Comparison of ENCODE assay signal across 19 cellular contexts in the genomic region with DNA sequence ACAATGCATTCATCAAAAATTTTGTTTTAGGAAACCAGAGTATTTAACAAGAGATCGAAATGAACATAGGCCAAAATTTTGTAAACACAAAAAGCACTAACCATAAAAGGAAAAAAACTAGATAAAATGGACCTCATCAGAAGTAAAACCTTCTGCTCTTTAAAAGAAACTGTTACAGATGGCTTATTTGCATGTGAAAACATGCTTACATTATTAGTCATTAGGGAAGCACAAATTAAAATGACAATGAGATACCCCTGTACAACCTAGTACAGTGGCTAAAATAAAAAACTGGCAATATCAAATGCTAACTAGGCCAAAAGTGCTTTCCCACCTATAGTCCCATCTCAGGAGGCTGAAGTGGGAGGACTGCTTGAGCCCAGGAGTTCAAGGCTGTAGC. TPM values are rescaled to one million over a fixed set of nuclear protein-coding genes. Genes with fewer than 3 reads are reported as not detected.
DNase-seq lines count a peak whose midpoint lies in the region; ATAC-seq, FAIRE-seq and TF ChIP-seq lines count a peak whose summit lies in the region.
"Had no signal": no experiment of that assay in that cellular context is flagged by ENCODE, and none has a peak within 500 bp of the region (broad histone marks: within the 10 kb centered on the region; RNA-seq: fewer than 3 reads in every experiment).

No MANE protein-coding gene starts in this region.

- peak; percentile 31 for DNase-seq in GM12865 (ENCODE audit: low read depth)
- DNase-seq in RPMI7951 (ENCODE audit: low read depth): peak; percentile 9
- DNase-seq in stimulated activated effector memory CD8-positive, alpha-beta T cell treated with anti-CD3 and anti-CD28 coated beads, Interleukin-12 subunit alpha, Interleukin-12 subunit beta, amount 100 ng/mL, for 72 hours (ENCODE audit: low spot score in 2 of 2): no peak
- no peak for DNase-seq in CD1c-positive myeloid dendritic cell (ENCODE audit: extremely low spot score)
- no peak for DNase-seq in dorsolateral prefrontal cortex
- no peak for DNase-seq in NCI-H1105 (lab: John Stamatoyannopoulos, UW)
- DNase-seq in retina: no peak
- DNase-seq: activated CD4-positive, CD25-positive, alpha-beta regulatory T cell treated with anti-CD3 and anti-CD28 coated beads, Interleukin-2, amount 50 U/mL, for 72 hours; activated CD8-positive, alpha-beta memory T cell treated with anti-CD3 and anti-CD28 coated beads, Interleukin-2, amount 50 U/mL, for 48 hours; mesenchymal stem cell; NCI-H1417 treated with DMSO at 0.1 percent for 48 hours; right cardiac atrium; stimulated activated CD8-positive, alpha-beta memory T cell treated with anti-CD3 and anti-CD28 coated beads, Interleukin-4, amount 100 ng/mL, for 48 hours had no signal

- intact Hi-C loops in dorsolateral prefrontal cortex (cut with DNase I): no loop called here

- no peak overlapping the region for H3K4me3 Mint-ChIP-seq in stimulated activated effector memory CD8-positive, alpha-beta T cell treated with anti-CD3 and anti-CD28 coated beads, Interleukin-12 subunit alpha, Interleukin-12 subunit beta, amount 100 ng/mL, for 72 hours
- H3K4me3 Mint-ChIP-seq: activated naive CD8-positive, alpha-beta T cell; CD14-positive monocyte; neural progenitor cell; T-helper 1 cell treated with Interleukin-12 subunit alpha and Interleukin-12 subunit beta and Interleukin-4 antibody, amounts not matched to agents 30 μg/mL and 1 μg/mL, for 36 hours had no signal

- FAIRE-seq in endometrium (lab: Jason Lieb, UNC): peak; percentile 91

- H3K4me3 ChIP-seq in GM12865 (ENCODE audit: low read depth, low read length): no peak overlapping the region
- no peak overlapping the region for H3K4me3 ChIP-seq in dorsolateral prefrontal cortex
- H3K4me3 ChIP-seq: neural progenitor cell had no signal

- TF ChIP-seq CTCF in GM12865 (IDR thresholded peaks at IDR 0.05; ENCODE audit: insufficient read depth, low read depth, low read length, missing control alignments) (no peak), dorsolateral prefrontal cortex (IDR thresholded peaks at IDR 0.05 in 54 of 56, conservative IDR thresholded peaks at IDR 0.05 in 2 of 56; ENCODE audit: low read depth in 1 of 56, partially characterized antibody in 56 of 56) (no peak)

- peaks cover 80% of the 10 kb centered on the region for H3K36me3 Mint-ChIP-seq in stimulated activated effector memory CD8-positive, alpha-beta T cell treated with anti-CD3 and anti-CD28 coated beads, Interleukin-12 subunit alpha, Interleukin-12 subunit beta, amount 100 ng/mL, for 72 hours

- ATAC-seq in stimulated activated effector memory CD8-positive, alpha-beta T cell treated with anti-CD3 and anti-CD28 coated beads, Interleukin-12 subunit alpha, Interleukin-12 subunit beta, amount 100 ng/mL, for 72 hours: no peak
- ATAC-seq: right cardiac atrium had no signal

- H3K27me3 ChIP-seq in dorsolateral prefrontal cortex: no peaks in the 10 kb centered on the region
- H3K27me3 ChIP-seq: neural progenitor cell had no signal

- H3K27ac Mint-ChIP-seq in stimulated activated effector memory CD8-positive, alpha-beta T cell treated with anti-CD3 and anti-CD28 coated beads, Interleukin-12 subunit alpha, Interleukin-12 subunit beta, amount 100 ng/mL, for 72 hours: peak overlapping the region; percentile 85
- H3K27ac Mint-ChIP-seq: activated naive CD8-positive, alpha-beta T cell; CD14-positive monocyte; neural progenitor cell; T-helper 1 cell treated with Interleukin-12 subunit alpha and Interleukin-12 subunit beta and Interleukin-4 antibody, amounts not matched to agents 30 μg/mL and 1 μg/mL, for 36 hours had no signal

- no peaks in the 10 kb centered on the region for H3K9me3 Mint-ChIP-seq in stimulated activated effector memory CD8-positive, alpha-beta T cell treated with anti-CD3 and anti-CD28 coated beads, Interleukin-12 subunit alpha, Interleukin-12 subunit beta, amount 100 ng/mL, for 72 hours
- H3K9me3 Mint-ChIP-seq: neural progenitor cell; T-helper 1 cell treated with Interleukin-12 subunit alpha and Interleukin-12 subunit beta and Interleukin-4 antibody, amounts not matched to agents 30 μg/mL and 1 μg/mL, for 36 hours had no signal

- peaks cover 17% of the 10 kb centered on the region for H3K4me1 Mint-ChIP-seq in stimulated activated effector memory CD8-positive, alpha-beta T cell treated with anti-CD3 and anti-CD28 coated beads, Interleukin-12 subunit alpha, Interleukin-12 subunit beta, amount 100 ng/mL, for 72 hours
- H3K4me1 Mint-ChIP-seq: CD14-positive monocyte, neural progenitor cell had no signal

- H3K27ac ChIP-seq in dorsolateral prefrontal cortex: peak overlapping the region in 23 of 59 donors; percentile 2 to 77 (median 26)
- H3K27ac ChIP-seq: HL-60, neural progenitor cell had no signal

RNA-seq across cellular contexts. Expression of a gene that starts 19.3 kb away (rescaled TPM):
- total RNA-seq in RPMI7951 (2014; rRNA removed; shearing (Covaris generic)): 19.8 and 22.8 TPM in 2 replicates
- 10 to 100 TPM; 32.2 to 68.7 (median 46.0) TPM for total RNA-seq in dorsolateral prefrontal cortex

RNA-seq across cellular contexts. Expression of a gene that starts 46.8 kb away (rescaled TPM):
- total RNA-seq in RPMI7951 (2014; rRNA removed; shearing (Covaris generic)): 15.8 and 16.1 TPM in 2 replicates
- total RNA-seq in dorsolateral prefrontal cortex: 10 to 100 TPM; 21.2 to 46.2 (median 31.3) TPM

Comparison
In these comparisons a context has a peak if more than half of its experiments do, and no peak if none do; other contexts are left out.
1. DNase-seq: peak in GM12865 (single experiment) and RPMI7951 (single experiment); none in stimulated activated effector memory CD8-positive, alpha-beta T cell treated with anti-CD3 and anti-CD28 coated beads, Interleukin-12 subunit alpha, Interleukin-12 subunit beta, amount 100 ng/mL, for 72 hours (0 of 2), CD1c-positive myeloid dendritic cell (single experiment), dorsolateral prefrontal cortex (0 of 10), NCI-H1105 (single experiment) and retina (single experiment).